Comparison of ENCODE assay signal across 27 cellular contexts in the genomic region with DNA sequence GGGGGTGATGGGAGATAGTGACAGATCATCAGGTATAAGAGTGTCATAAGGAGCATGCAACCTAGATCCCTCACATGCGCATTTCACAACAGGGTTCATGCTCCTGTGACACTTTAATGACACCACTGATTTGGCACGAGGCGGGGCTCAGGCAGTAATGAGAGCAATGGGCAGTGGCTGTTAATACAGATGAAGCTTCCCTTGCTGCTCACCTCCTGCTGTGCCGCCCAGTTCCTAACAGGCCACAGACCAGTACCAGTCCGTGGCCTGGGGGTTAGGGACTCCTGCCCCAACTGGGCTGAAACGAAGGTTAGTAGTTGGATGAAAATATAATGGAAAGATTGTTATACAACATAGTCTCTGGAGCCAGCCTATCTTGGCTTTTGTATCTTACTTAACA.
"Had no signal": no experiment of that assay in that cellular context is flagged by ENCODE, and none has a peak within 500 bp of the region (broad histone marks: within the 10 kb centered on the region; RNA-seq: fewer than 3 reads in every experiment).

No MANE protein-coding gene starts in this region.

- H3K9me3 Mint-ChIP-seq: dendritic cell treated with granulocyte-macrophage colony-stimulating factor and Interleukin-4, amounts not matched to agents 40 ng/mL and 50 ng/mL, for 4 days; memory B cell; nephron; stimulated activated effector memory CD8-positive, alpha-beta T cell treated with anti-CD3 and anti-CD28 coated beads, Interleukin-12 subunit alpha, Interleukin-12 subunit beta, amount 100 ng/mL, for 72 hours; type B pancreatic cell had no signal

- H3K9me3 ChIP-seq: colonic mucosa, esophagus squamous epithelium, mucosa of descending colon, prostate gland, right atrium auricular region, testis, tibial artery had no signal

- H3K36me3 Mint-ChIP-seq: mesothelial cell of epicardium; stimulated activated effector memory CD8-positive, alpha-beta T cell treated with anti-CD3 and anti-CD28 coated beads, Interleukin-12 subunit alpha, Interleukin-12 subunit beta, amount 100 ng/mL, for 72 hours; type B pancreatic cell had no signal

- H3K36me3 ChIP-seq: colonic mucosa, esophagus squamous epithelium, prostate gland, right atrium auricular region, tibial artery had no signal

- H3K27me3 ChIP-seq: colonic mucosa, esophagus squamous epithelium, right atrium auricular region, testis, tibial artery had no signal

- H3K27ac ChIP-seq: colonic mucosa, esophagus squamous epithelium, prostate gland, right atrium auricular region, testis, tibial artery had no signal

- DNase-seq: colonic mucosa; effector memory CD4-positive, alpha-beta T cell; erythroblast; esophagus squamous epithelium; foreskin melanocyte; glutamatergic neuron; hypothalamus; mucosa of descending colon; naive thymus-derived CD4-positive, alpha-beta T cell; nucleus accumbens; stimulated activated CD4-positive, alpha-beta T cell treated with anti-CD3 and anti-CD28 coated beads, Interleukin-2, amount 100 ng/mL, for 24 hours; stimulated activated CD4-positive, alpha-beta T cell treated with anti-CD3 and anti-CD28 coated beads, Interleukin-4, amount 100 ng/mL, for 24 hours; stimulated activated naive CD8-positive, alpha-beta T cell treated with anti-CD3 and anti-CD28 coated beads, Interleukin-15, Interleukin-2, amounts not matched to agents 100 U/mL and 50 U/mL, for 24 hours; substantia nigra; testis; tibial artery had no signal

- ATAC-seq: left lobe of liver; mucosa of descending colon; naive thymus-derived CD4-positive, alpha-beta T cell; sciatic nerve; stimulated activated effector memory CD8-positive, alpha-beta T cell treated with anti-CD3 and anti-CD28 coated beads, Interleukin-12 subunit alpha, Interleukin-12 subunit beta, amount 100 ng/mL, for 72 hours; stimulated activated naive CD8-positive, alpha-beta T cell treated with anti-CD3 and anti-CD28 coated beads, Interleukin-15, Interleukin-2, amounts not matched to agents 100 U/mL and 50 U/mL, for 24 hours had no signal

- H3K4me1 ChIP-seq: colonic mucosa, esophagus squamous epithelium, prostate gland, right atrium auricular region, testis, tibial artery had no signal

- H3K27ac Mint-ChIP-seq: dendritic cell treated with granulocyte-macrophage colony-stimulating factor and Interleukin-4, amounts not matched to agents 40 ng/mL and 50 ng/mL, for 4 days; memory B cell; stimulated activated effector memory CD8-positive, alpha-beta T cell treated with anti-CD3 and anti-CD28 coated beads, Interleukin-12 subunit alpha, Interleukin-12 subunit beta, amount 100 ng/mL, for 72 hours; type B pancreatic cell had no signal

- H3K4me1 Mint-ChIP-seq: memory B cell; stimulated activated effector memory CD8-positive, alpha-beta T cell treated with anti-CD3 and anti-CD28 coated beads, Interleukin-12 subunit alpha, Interleukin-12 subunit beta, amount 100 ng/mL, for 72 hours had no signal

- H3K27me3 Mint-ChIP-seq: dendritic cell treated with granulocyte-macrophage colony-stimulating factor and Interleukin-4, amounts not matched to agents 40 ng/mL and 50 ng/mL, for 4 days; memory B cell; naive thymus-derived CD4-positive, alpha-beta T cell; type B pancreatic cell had no signal

- H3K4me3 ChIP-seq: colonic mucosa, esophagus squamous epithelium, lung, mucosa of descending colon, prostate gland, right atrium auricular region, testis, tibial artery had no signal

- H3K4me3 Mint-ChIP-seq: dendritic cell treated with granulocyte-macrophage colony-stimulating factor and Interleukin-4, amounts not matched to agents 40 ng/mL and 50 ng/mL, for 4 days; memory B cell; mesothelial cell of epicardium; naive thymus-derived CD4-positive, alpha-beta T cell; nephron; stimulated activated effector memory CD8-positive, alpha-beta T cell treated with anti-CD3 and anti-CD28 coated beads, Interleukin-12 subunit alpha, Interleukin-12 subunit beta, amount 100 ng/mL, for 72 hours; type B pancreatic cell had no signal
